In the genomic region with DNA sequence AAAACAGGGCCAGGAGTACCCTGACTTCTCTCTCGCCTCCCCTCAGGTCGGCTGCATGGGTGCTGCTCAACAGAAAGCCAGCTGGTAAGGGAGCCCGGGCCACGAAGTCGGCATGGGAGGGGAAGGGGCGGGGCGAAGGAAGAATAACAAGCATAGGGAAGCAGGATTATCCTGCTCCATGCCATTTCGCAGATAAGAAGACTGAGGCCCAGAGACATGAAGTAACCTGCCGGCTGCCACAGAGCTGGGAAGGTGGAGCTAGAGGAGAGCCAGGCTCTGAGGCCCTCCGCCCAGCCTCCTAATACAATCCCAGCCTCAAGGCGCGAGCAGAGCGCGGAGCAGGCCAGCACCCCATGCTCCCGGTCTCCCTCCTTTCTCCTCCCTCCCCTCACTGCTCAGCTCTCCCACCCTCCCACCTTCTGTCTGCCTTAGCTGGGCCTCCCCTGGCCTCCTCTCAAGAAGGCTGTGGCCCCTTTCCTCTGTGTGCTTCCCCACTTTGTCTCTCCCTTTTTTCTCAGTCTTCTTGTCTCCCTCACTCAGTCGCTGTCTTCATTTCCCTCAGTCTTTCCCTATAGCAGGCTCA, we compare ENCODE assay signal across 8 cellular contexts. TPM values are rescaled to one million over a fixed set of nuclear protein-coding genes. Genes with fewer than 3 reads are reported as not detected.
DNase-seq lines count a peak whose midpoint lies in the region; ATAC-seq, FAIRE-seq and TF ChIP-seq lines count a peak whose summit lies in the region.

No MANE protein-coding gene starts in this region.

- no peaks in the 10 kb centered on the region for H3K36me3 ChIP-seq in K562 (ENCODE audit: control insufficient read depth, insufficient read depth, low read length)
- no peaks in the 10 kb centered on the region for H3K36me3 ChIP-seq in left lung
- no peaks in the 10 kb centered on the region for H3K36me3 ChIP-seq in thyroid gland

- no TSS peak for BruUV-seq in K562 (replicated peaks; lab: Mats Ljungman, UMichigan)

- 45% methylated on average over 15 of the region's 16 CpGs for WGBS in K562 (ENCODE audit: insufficient coverage, low coverage, missing lambda C conversion rate)
- 16 to 19% methylated on average over 16 of the region's 16 CpGs for WGBS in thyroid gland, 2 donors

- TF ChIP-seq RAD21 in K562 (CRISPR knock-in tag; conservative IDR thresholded peaks at IDR 0.05 in 1 of 2, IDR thresholded peaks at IDR 0.05 in 1 of 2), result no peak

- peak overlapping the region; percentile 93; the same call in 2 of the 3 replicates for H3K27ac ChIP-seq in K562 (ENCODE audit: extremely low read depth, low read depth, low read length)
- peak overlapping the region; percentile 59 to 96 for H3K27ac ChIP-seq in left lung
- H3K27ac ChIP-seq in thyroid gland, result peak overlapping the region in 2 of 3 donors; percentile 21 to 41

- H2AFZ ChIP-seq in K562 (ENCODE audit: low read depth, low read length), result peak overlapping the region; percentile 99

- peak overlapping the region; percentile 88 for H3K4me2 ChIP-seq in K562 (ENCODE audit: insufficient read depth, low read length)

- FAIRE-seq in K562 (lab: Jason Lieb, UNC), result no peak

- H3K9me1 ChIP-seq in K562 (ENCODE audit: control insufficient read depth, insufficient read depth, low read length), result no peaks in the 10 kb centered on the region

- H3K27me3 ChIP-seq in K562 (ENCODE audit: control insufficient read depth in 2 of 2, insufficient read depth in 2 of 2, low read length in 2 of 2) (no peaks in the 10 kb centered on the region), left lung (no peaks in the 10 kb centered on the region), thyroid gland (no peaks in the 10 kb centered on the region)

- peaks cover 43 to 44% of the 10 kb centered on the region in 2 experiments for H3K4me1 ChIP-seq in K562 (replicated peaks in 1 of 2; ENCODE audit: control insufficient read depth in 2 of 2, insufficient read depth in 2 of 2, low read length in 2 of 2)
- H3K4me1 ChIP-seq in left lung, result peaks cover 10 to 34% of the 10 kb centered on the region in 2 donors
- H3K4me1 ChIP-seq in thyroid gland, result peaks cover 6 to 12% of the 10 kb centered on the region in 2 donors

- H3K9ac ChIP-seq in K562 (ENCODE audit: insufficient read depth in 1 of 2, low read depth in 2 of 2, low read length in 2 of 2), result peak overlapping the region; percentile 92 to 94

- peak in 2 of 4 experiments; percentile 39 to 59 for DNase-seq in K562 (ENCODE audit: extremely low read depth in 1 of 4, low spot score in 3 of 4)
- peak in 1 of 2 donors; percentile 77 for DNase-seq in left lung
- DNase-seq in thyroid gland, result peak; percentile 19 to 24
- no peak for DNase-seq in RPMI8226
- DNase-seq in stimulated activated CD8-positive, alpha-beta memory T cell treated with anti-CD3 and anti-CD28 coated beads, Interleukin-4, amount 100 ng/mL, for 48 hours, result no peak
- DNase-seq in kidney glomerular epithelial cell (lab: John Stamatoyannopoulos, UW), result no peak

- in situ Hi-C loops in K562 (cut with MboI), result no loop called here

- no peaks in the 10 kb centered on the region for H4K20me1 ChIP-seq in K562 (replicated peaks; ENCODE audit: control insufficient read depth, insufficient read depth, low read length)

- ATAC-seq in GM19395 (IDR thresholded peaks at IDR 0.05; ENCODE audit: unreplicated experiment) (peak; percentile 27), HG03196 (IDR thresholded peaks at IDR 0.05; ENCODE audit: unreplicated experiment) (peak; percentile 10), K562 (peak; percentile 43), left lung (peak; percentile 47)

- TF ChIP-seq CTCF in K562 (IDR thresholded peaks at IDR 0.05 in 2 of 3, conservative IDR thresholded peaks at IDR 0.05 in 1 of 3; ENCODE audit: insufficient read depth in 2 of 3, low read depth in 1 of 3, low read length in 3 of 3) (no peak), left lung (IDR thresholded peaks at IDR 0.05) (no peak), thyroid gland (IDR thresholded peaks at IDR 0.05) (no peak)

- POLR2A ChIA-PET in K562 (lab: Yijun Ruan, JAX), result interaction anchor here (0.6 to 2.3 kb wide), 11 partner anchors 10 to 1061 kb away, joined by 3 to 34 read pairs (median 6); a partner anchor contains a TSS

- intact Hi-C loops in K562 (cut with micrococcal nuclease), result no loop called here
- intact Hi-C loops in left lung (cut with DNase I), result no loop called here
- intact Hi-C loops in thyroid gland (cut with DNase I), result no loop called here

- H3K79me2 ChIP-seq in K562 (ENCODE audit: control insufficient read depth, insufficient read depth, low read length), result no peaks in the 10 kb centered on the region

- CTCF ChIA-PET in K562 (lab: Yijun Ruan, JAX; ENCODE audit: low intra/inter-chr PET ratio), result no interaction called here

- TF ChIP-seq EP300 in K562 (IDR thresholded peaks at IDR 0.05; ENCODE audit: low read length), result no peak

- H3K4me3 ChIP-seq in K562, result peak overlapping the region; percentile 19
- H3K4me3 ChIP-seq in left lung, result peak overlapping the region; percentile 11 to 49
- H3K4me3 ChIP-seq in thyroid gland (replicated peaks in 1 of 3), result no peak overlapping the region

- TF ChIP-seq POLR2A in K562 (conservative IDR thresholded peaks at IDR 0.05) (no peak), thyroid gland (IDR thresholded peaks at IDR 0.05) (no peak)

- H3K9me3 ChIP-seq in K562 (replicated peaks; ENCODE audit: control insufficient read depth, insufficient read depth, low read depth, low read length), result no peaks in the 10 kb centered on the region
- H3K9me3 ChIP-seq in left lung, result no peaks in the 10 kb centered on the region
- no peaks in the 10 kb centered on the region for H3K9me3 ChIP-seq in thyroid gland

TF ChIP-seq in K562, 482 proteins besides CTCF, POLR2A, EP300 and RAD21 (continues in another document):
- TF ChIP-seq ETV5 (CRISPR knock-in tag; IDR thresholded peaks at IDR 0.05; ENCODE audit: low read depth) (no peak; the same call in 1 of the 2 replicates), SIN3A (IDR thresholded peaks at IDR 0.05; ENCODE audit: borderline replicate concordance in 2 of 2, control insufficient read depth in 1 of 2, low read depth in 2 of 2, low read length in 2 of 2) (no peak), TFAM (CRISPR knock-in tag; conservative IDR thresholded peaks at IDR 0.05) (no peak), BRCA1 (IDR thresholded peaks at IDR 0.05) (no peak), BRCA1 (CRISPR knock-in tag; IDR thresholded peaks at IDR 0.05) (no peak)
- TF ChIP-seq, protein P1, sequence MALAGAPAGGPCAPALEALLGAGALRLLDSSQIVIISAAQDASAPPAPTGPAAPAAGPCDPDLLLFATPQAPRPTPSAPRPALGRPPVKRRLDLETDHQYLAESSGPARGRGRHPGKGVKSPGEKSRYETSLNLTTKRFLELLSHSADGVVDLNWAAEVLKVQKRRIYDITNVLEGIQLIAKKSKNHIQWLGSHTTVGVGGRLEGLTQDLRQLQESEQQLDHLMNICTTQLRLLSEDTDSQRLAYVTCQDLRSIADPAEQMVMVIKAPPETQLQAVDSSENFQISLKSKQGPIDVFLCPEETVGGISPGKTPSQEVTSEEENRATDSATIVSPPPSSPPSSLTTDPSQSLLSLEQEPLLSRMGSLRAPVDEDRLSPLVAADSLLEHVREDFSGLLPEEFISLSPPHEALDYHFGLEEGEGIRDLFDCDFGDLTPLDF (CRISPR knock-in tag; IDR thresholded peaks at IDR 0.05), result no peak

RNA-seq across cellular contexts. Expression of a gene that starts 13.2 kb away (rescaled TPM):
- total RNA-seq in K562 (2011; cell fraction: chromatin; rRNA removed; ENCODE audit: low replicate concordance), result 30.6 and 67.6 TPM in 2 replicates
- total RNA-seq in K562 (2011; cell fraction: nucleolus; rRNA removed), result 97.4 and 98.8 TPM in 2 replicates
- total RNA-seq in K562 (2011; cell fraction: nucleoplasm; rRNA removed), result 112 and 202 TPM in 2 replicates
- total RNA-seq in K562 (2014; rRNA removed) (1,004 and 1,256 TPM in 2 replicates), K562 (2014; rRNA removed; fragmentation: Illumina TruSeq; extraction: Trizol) (270 and 326 TPM in 2 replicates), K562 (2015; rRNA removed; fragmentation: Illumina TruSeq; extraction: Trizol) (594 and 609 TPM in 2 replicates), K562 (2021) (1,947 and 1,950 TPM in 2 replicates), left lung (100 to 1,000 TPM in 1 of 2 donors, 10 to 100 TPM in 1; 75.1 to 137 TPM), thyroid gland (10 to 100 TPM; 33.3 to 48.5 (median 41.9) TPM)
- polyA plus RNA-seq in K562 (2011; rRNA removed) (205 and 451 TPM in 2 replicates), K562 (2014; fragmentation: Illumina TruSeq; extraction: Trizol) (1,608 and 1,897 TPM in 2 replicates), K562 (2014; fragmentation: Nextera tagmentation; extraction: Ambion mirVana) (10 to 100 TPM; 27.8 to 58.8 TPM), K562 (2014; rRNA removed) (1,026 and 1,125 TPM in 2 replicates)
- polyA plus RNA-seq in K562 (2011; cell fraction: cytosol; rRNA removed), result 348 and 767 TPM in 2 replicates
- 229 and 367 TPM in 2 replicates for polyA plus RNA-seq in K562 (2011; cell fraction: nucleus; rRNA removed)
- 830 and 1,263 TPM in 2 replicates for polyA plus RNA-seq in K562 (2012)
- 66.3 and 71.3 TPM in 2 replicates for polyA minus RNA-seq in K562 (2011; rRNA and poly(A)+ RNA removed)
- 364 and 449 TPM in 2 replicates for polyA minus RNA-seq in K562 (2011; cell fraction: cytosol; rRNA and poly(A)+ RNA removed)
- polyA minus RNA-seq in K562 (2011; cell fraction: nucleus; rRNA and poly(A)+ RNA removed), result 49.0 and 60.6 TPM in 2 replicates

RNA-seq across cellular contexts. Expression of a gene that starts 25.3 kb away (rescaled TPM):
- 9.6 and 43.3 TPM in 2 replicates for total RNA-seq in K562 (2011; cell fraction: chromatin; rRNA removed; ENCODE audit: low replicate concordance)
- 62.9 and 65.8 TPM in 2 replicates for total RNA-seq in K562 (2011; cell fraction: nucleolus; rRNA removed)
- total RNA-seq in K562 (2011; cell fraction: nucleoplasm; rRNA removed), result 33.6 and 43.7 TPM in 2 replicates
- 31.8 and 42.1 TPM in 2 replicates for total RNA-seq in K562 (2014; rRNA removed)
- 4.6 and 6.5 TPM in 2 replicates for total RNA-seq in K562 (2014; rRNA removed; fragmentation: Illumina TruSeq; extraction: Trizol)
- total RNA-seq in K562 (2015; rRNA removed; fragmentation: Illumina TruSeq; extraction: Trizol), result 18.2 and 21.9 TPM in 2 replicates
- total RNA-seq in K562 (2021), result 30.1 and 35.5 TPM in 2 replicates
- 29.1 and 74.4 TPM in 2 replicates for polyA plus RNA-seq in K562 (2011; rRNA removed)
- 106 and 151 TPM in 2 replicates for polyA plus RNA-seq in K562 (2011; cell fraction: cytosol; rRNA removed)
- polyA plus RNA-seq in K562 (2011; cell fraction: nucleus; rRNA removed), result 87.3 and 88.9 TPM in 2 replicates
- polyA plus RNA-seq in K562 (2012), result 43.9 and 73.7 TPM in 2 replicates
- 20.9 and 39.0 TPM in 2 replicates for polyA plus RNA-seq in K562 (2014; fragmentation: Illumina TruSeq; extraction: Trizol)
- polyA plus RNA-seq in K562 (2014; fragmentation: Nextera tagmentation; extraction: Ambion mirVana), result 10 to 100 TPM; 13.1 to 13.7 TPM
- 34.9 and 36.7 TPM in 2 replicates for polyA plus RNA-seq in K562 (2014; rRNA removed)
- 10.5 and 14.6 TPM in 2 replicates for polyA minus RNA-seq in K562 (2011; rRNA and poly(A)+ RNA removed)
- polyA minus RNA-seq in K562 (2011; cell fraction: cytosol; rRNA and poly(A)+ RNA removed), result 18.3 and 35.8 TPM in 2 replicates
- polyA minus RNA-seq in K562 (2011; cell fraction: nucleus; rRNA and poly(A)+ RNA removed), result 43.4 and 63.9 TPM in 2 replicates
- 10 to 100 TPM; 35.7 to 38.9 TPM for total RNA-seq in left lung
- 10 to 100 TPM; 23.4 to 46.2 (median 31.1) TPM for total RNA-seq in thyroid gland

Comparison
In these comparisons a context has a peak if more than half of its experiments do, and no peak if none do; other contexts are left out.
1. DNase-seq: peak in thyroid gland (2 of 2); none in RPMI8226 (single experiment), stimulated activated CD8-positive, alpha-beta memory T cell treated with anti-CD3 and anti-CD28 coated beads, Interleukin-4, amount 100 ng/mL, for 48 hours (single experiment) and kidney glomerular epithelial cell (single experiment).
2. H3K27ac ChIP-seq: peak in every context shown above with its lines; median percentile 93 in K562; 78 in left lung; 31 in thyroid gland.
3. H3K4me3 ChIP-seq: peak in K562 (single experiment) and left lung (2 of 2); none in thyroid gland (0 of 3).
4. Peak in every context shown above with its lines, with median percentiles within 50 percentile points of each other: ATAC-seq.